Comparison of ENCODE assay signal across 8 cellular contexts in the genomic region with DNA sequence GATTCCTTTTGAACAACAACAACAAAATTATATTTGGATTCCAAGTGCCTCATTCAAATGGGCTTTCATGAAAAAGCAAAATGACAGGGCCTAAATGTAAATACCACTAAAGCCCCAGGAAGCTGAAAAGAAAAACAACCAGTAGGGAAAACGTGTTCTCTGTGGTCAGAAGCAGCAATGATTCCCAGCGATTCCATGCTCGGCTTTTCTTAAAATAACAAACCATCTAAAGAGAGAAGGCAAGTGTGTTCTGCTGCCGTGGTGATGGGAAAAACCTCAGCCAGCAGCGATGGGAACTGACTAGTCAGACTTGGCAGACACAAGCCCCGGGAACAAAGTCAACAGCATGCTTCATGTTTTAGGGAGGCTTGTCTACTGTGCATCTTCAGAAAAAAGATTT.
DNase-seq lines count a peak whose midpoint lies in the region; ATAC-seq, FAIRE-seq and TF ChIP-seq lines count a peak whose summit lies in the region.

No MANE protein-coding gene starts in this region.

- TF ChIP-seq POLR2A in H54 (IDR thresholded peaks at IDR 0.05; ENCODE audit: low read depth, low read length) = no peak
- no peak for TF ChIP-seq POLR2A in breast epithelium (IDR thresholded peaks at IDR 0.05)

- DNase-seq in H54 (ENCODE audit: insufficient read length, low spot score) = peak; percentile 13
- DNase-seq in breast epithelium (ENCODE audit: low spot score in 2 of 2) = peak in 1 of 2 donors; percentile 62
- peak; percentile 69 for DNase-seq in inferior parietal cortex (ENCODE audit: extremely low spot score)
- peak; percentile 8 for DNase-seq in small intestine
- no peak for DNase-seq in activated CD4-positive, alpha-beta T cell treated with anti-CD3 and anti-CD28 coated beads for 1 hour
- no peak for DNase-seq in NCI-H2081 (lab: John Stamatoyannopoulos, UW)
- DNase-seq in activated CD4-positive, CD25-positive, alpha-beta regulatory T cell treated with anti-CD3 and anti-CD28 coated beads, Interleukin-2, amount 50 U/mL, for 72 hours = no peak

- no peak for ATAC-seq in HG02884 (IDR thresholded peaks at IDR 0.05; ENCODE audit: unreplicated experiment)

- H3K27ac ChIP-seq in breast epithelium (peak overlapping the region; percentile 56 to 67), small intestine (ENCODE audit: low read depth in 1 of 2, low read length in 1 of 2) (no peak overlapping the region)

- TF ChIP-seq CTCF in breast epithelium (IDR thresholded peaks at IDR 0.05) = no peak

- H3K4me1 ChIP-seq in breast epithelium = no peaks in the 10 kb centered on the region
- no peaks in the 10 kb centered on the region for H3K4me1 ChIP-seq in small intestine (ENCODE audit: control insufficient read depth in 2 of 2, insufficient read depth in 1 of 2, low read depth in 1 of 2, low read length in 1 of 2)

- H3K36me3 ChIP-seq in breast epithelium = no peaks in the 10 kb centered on the region
- no peaks in the 10 kb centered on the region for H3K36me3 ChIP-seq in small intestine (ENCODE audit: control insufficient read depth in 2 of 2, insufficient read depth in 2 of 2, low read length in 2 of 2)

- H3K9me3 ChIP-seq in breast epithelium = no peaks in the 10 kb centered on the region
- H3K9me3 ChIP-seq in small intestine (ENCODE audit: control insufficient read depth, low read depth) = no peaks in the 10 kb centered on the region

- H3K4me3 ChIP-seq in breast epithelium (peak overlapping the region in 1 of 3 donors; percentile 9), small intestine (ENCODE audit: low read depth in 1 of 2, low read length in 2 of 2) (no peak overlapping the region)

- 59 to 76% (median 75%) methylated on average over 6 of the region's 6 CpGs for WGBS in small intestine, 3 donors

- H3K27me3 ChIP-seq in breast epithelium (no peaks in the 10 kb centered on the region), small intestine (ENCODE audit: control insufficient read depth in 2 of 2, insufficient read depth in 2 of 2, low read length in 2 of 2) (no peaks in the 10 kb centered on the region)

- intact Hi-C loops in breast epithelium (cut with DNase I; ENCODE audit: low total_unique reads) = no loop called here

- peak; percentile 98 for FAIRE-seq in H54 (lab: Jason Lieb, UNC)
- FAIRE-seq in small intestine (lab: Jason Lieb, UNC) = no peak

Comparison
In these comparisons a context has a peak if more than half of its experiments do, and no peak if none do; other contexts are left out.
1. DNase-seq: peak in H54 (single experiment), inferior parietal cortex (single experiment) and small intestine (single experiment); none in activated CD4-positive, alpha-beta T cell treated with anti-CD3 and anti-CD28 coated beads for 1 hour (single experiment), NCI-H2081 (0 of 2) and activated CD4-positive, CD25-positive, alpha-beta regulatory T cell treated with anti-CD3 and anti-CD28 coated beads, Interleukin-2, amount 50 U/mL, for 72 hours (single experiment).
2. H3K27ac ChIP-seq: peak in breast epithelium (2 of 2); none in small intestine (0 of 2).